In the genomic region with DNA sequence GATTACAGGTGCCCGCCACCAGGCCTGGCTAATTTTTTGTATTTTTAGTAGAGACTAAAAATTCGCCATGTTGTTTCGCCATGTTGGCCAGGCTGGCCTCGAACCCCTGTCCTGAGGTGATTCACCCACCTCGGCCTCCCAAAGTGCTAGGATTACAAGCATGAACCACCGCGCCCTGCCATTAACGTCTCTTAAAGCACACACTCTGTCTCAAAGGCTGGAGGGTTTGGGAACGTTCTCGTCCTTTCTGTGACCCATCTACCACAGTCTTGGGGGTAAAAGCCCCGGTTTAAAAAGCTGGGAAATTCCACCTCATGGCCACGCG, we compare ENCODE assay signal across 8 cellular contexts. TPM values are rescaled to one million over a fixed set of nuclear protein-coding genes. Genes with fewer than 3 reads are reported as not detected.
DNase-seq lines count a peak whose midpoint lies in the region; ATAC-seq and TF ChIP-seq lines count a peak whose summit lies in the region.

No MANE protein-coding gene starts in this region.

- H3K27me3 ChIP-seq in gastrocnemius medialis = no peaks in the 10 kb centered on the region

- no peaks in the 10 kb centered on the region for H3K36me3 Mint-ChIP-seq in activated CD4-positive, alpha-beta memory T cell treated with anti-CD3 and anti-CD28 coated beads for 36 hours

- intact Hi-C loops in activated CD4-positive, alpha-beta memory T cell treated with anti-CD3 and anti-CD28 coated beads for 36 hours (cut with micrococcal nuclease) = no loop called here
- intact Hi-C loops in gastrocnemius medialis (cut with DNase I; ENCODE audit: low total_unique reads) = loop anchor here (1.0 kb wide), 1 partner anchor 58 kb away; a partner anchor contains a TSS

- H3K4me3 Mint-ChIP-seq in activated CD4-positive, alpha-beta memory T cell treated with anti-CD3 and anti-CD28 coated beads for 36 hours = peak overlapping the region; percentile 70

- peaks cover 21 to 27% of the 10 kb centered on the region in 2 donors for H3K4me1 ChIP-seq in gastrocnemius medialis

- peak overlapping the region; percentile 54 for H3K27ac Mint-ChIP-seq in activated CD4-positive, alpha-beta memory T cell treated with anti-CD3 and anti-CD28 coated beads for 36 hours

- CTCF ChIA-PET in activated CD4-positive, alpha-beta memory T cell treated with anti-CD3 and anti-CD28 coated beads for 36 hours (lab: Charles Lee) = no interaction called here

- H3K4me3 ChIP-seq in GM12865 (ENCODE audit: low read depth, low read length) = peak overlapping the region; percentile 50
- H3K4me3 ChIP-seq in fibroblast of pulmonary artery (replicated peaks; ENCODE audit: low read depth, low read length) = peak overlapping the region; percentile 37
- peak overlapping the region; percentile 29 to 52 (median 46) for H3K4me3 ChIP-seq in gastrocnemius medialis

- no peaks in the 10 kb centered on the region for H3K9me3 Mint-ChIP-seq in activated CD4-positive, alpha-beta memory T cell treated with anti-CD3 and anti-CD28 coated beads for 36 hours

- ATAC-seq in gastrocnemius medialis (peak; percentile 5 to 7), HG02870 (IDR thresholded peaks at IDR 0.05; ENCODE audit: unreplicated experiment) (no peak)

- no peaks in the 10 kb centered on the region for H3K9me3 ChIP-seq in gastrocnemius medialis

- H3K27me3 Mint-ChIP-seq in activated CD4-positive, alpha-beta memory T cell treated with anti-CD3 and anti-CD28 coated beads for 36 hours = no peaks in the 10 kb centered on the region

- no peak for TF ChIP-seq POLR2A in gastrocnemius medialis (IDR thresholded peaks at IDR 0.05)

- no peaks in the 10 kb centered on the region for H3K36me3 ChIP-seq in gastrocnemius medialis

- peak overlapping the region; percentile 89 to 96 (median 96) for H3K27ac ChIP-seq in gastrocnemius medialis

- H3K4me1 Mint-ChIP-seq in activated CD4-positive, alpha-beta memory T cell treated with anti-CD3 and anti-CD28 coated beads for 36 hours (ENCODE audit: low read depth) = peaks cover 17% of the 10 kb centered on the region

- DNase-seq in GM12865 (ENCODE audit: low read depth) (no peak), fibroblast of pulmonary artery (ENCODE audit: low read depth) (no peak), gastrocnemius medialis (peak in 1 of 2 donors; percentile 17), kidney glomerular epithelial cell (lab: John Stamatoyannopoulos, UW) (no peak), iPS-NIHi11 (ENCODE audit: low spot score) (no peak)
- DNase-seq in activated CD4-positive, alpha-beta memory T cell treated with anti-CD3 and anti-CD28 coated beads for 36 hours = no peak
- DNase-seq in activated CD4-positive, alpha-beta T cell treated with anti-CD3 and anti-CD28 coated beads for 1 hour = no peak

- in situ Hi-C loops in gastrocnemius medialis (cut with MboI; ENCODE audit: low sequenced_read_pairs in 4 of 4) = no loop called here

- POLR2A ChIA-PET in activated CD4-positive, alpha-beta memory T cell treated with anti-CD3 and anti-CD28 coated beads for 36 hours (lab: Charles Lee) = no interaction called here

- no peak for TF ChIP-seq CTCF in GM12865 (IDR thresholded peaks at IDR 0.05; ENCODE audit: insufficient read depth, low read depth, low read length, missing control alignments)
- TF ChIP-seq CTCF in fibroblast of pulmonary artery (IDR thresholded peaks at IDR 0.05; ENCODE audit: low read length, missing control alignments) = no peak
- TF ChIP-seq CTCF in gastrocnemius medialis (IDR thresholded peaks at IDR 0.05 in 4 of 5, conservative IDR thresholded peaks at IDR 0.05 in 1 of 5) = no peak

RNA-seq across cellular contexts. Expression of a gene that starts 57.8 kb away (rescaled TPM):
- total RNA-seq in activated CD4-positive, alpha-beta memory T cell treated with anti-CD3 and anti-CD28 coated beads for 36 hours = 10 to 100 TPM; 39.0 to 41.5 TPM
- total RNA-seq in gastrocnemius medialis = 10 to 100 TPM; 54.9 to 75.3 (median 62.0) TPM
